Comparison of ENCODE assay signal across 14 cellular contexts in genomic region chr20:49029203-49029602, GRCh38. TPM values are rescaled to one million over a fixed set of nuclear protein-coding genes. Genes with fewer than 3 reads are reported as not detected.
DNase-seq lines count a peak whose midpoint lies in the region; ATAC-seq and TF ChIP-seq lines count a peak whose summit lies in the region.
"Had no signal": no experiment of that assay in that cellular context is flagged by ENCODE, and none has a peak within 500 bp of the region (broad histone marks: within the 10 kb centered on the region; RNA-seq: fewer than 3 reads in every experiment).

No MANE protein-coding gene starts in this region.

- peaks cover 10% of the 10 kb centered on the region for H3K4me1 Mint-ChIP-seq in chondrocyte (ENCODE audit: low read depth)
- no peaks in the 10 kb centered on the region for H3K4me1 Mint-ChIP-seq in CD14-positive monocyte
- H3K4me1 Mint-ChIP-seq in activated CD8-positive, alpha-beta T cell treated with anti-CD3 and anti-CD28 coated beads for 36 hours (ENCODE audit: low read depth) = no peaks in the 10 kb centered on the region
- H3K4me1 Mint-ChIP-seq: IgD-negative memory B cell had no signal

- DNase-seq in AG09309 (ENCODE audit: low read depth) (peak; percentile 70), HS-5 (ENCODE audit: low read depth) (peak; percentile 65), chondrocyte (ENCODE audit: low spot score) (no peak), left lung (no peak), medulla oblongata (ENCODE audit: extremely low spot score) (no peak), CD14-positive monocyte (ENCODE audit: low spot score) (no peak)
- no peak for DNase-seq in activated CD8-positive, alpha-beta T cell treated with anti-CD3 and anti-CD28 coated beads for 36 hours
- DNase-seq: DMS 273 treated with DMSO at 0.1 percent for 48 hours, NCI-H524 treated with DMSO at 0.1 percent for 48 hours, SIG-M5 had no signal

- H3K27ac ChIP-seq in left lung = no peak overlapping the region
- H3K27ac ChIP-seq: A549, BLaER1 had no signal

- H3K27me3 ChIP-seq in left lung = no peaks in the 10 kb centered on the region
- H3K27me3 ChIP-seq: BLaER1 had no signal

- POLR2A ChIA-PET in activated CD8-positive, alpha-beta T cell treated with anti-CD3 and anti-CD28 coated beads for 36 hours (lab: Charles Lee) = no interaction called here

- peak; percentile 7 for ATAC-seq in left lung
- no peak for ATAC-seq in GM21360 (IDR thresholded peaks at IDR 0.05; ENCODE audit: unreplicated experiment)
- ATAC-seq in activated CD8-positive, alpha-beta T cell treated with anti-CD3 and anti-CD28 coated beads for 36 hours = no peak

- no peaks in the 10 kb centered on the region for H3K9me3 ChIP-seq in left lung
- H3K9me3 ChIP-seq: A549, BLaER1 had no signal

- H3K4me3 ChIP-seq in AG09309 (ENCODE audit: control insufficient read depth, low read depth, low read length) = no peak overlapping the region
- H3K4me3 ChIP-seq in left lung = no peak overlapping the region
- H3K4me3 ChIP-seq: A549, BLaER1 had no signal

- CTCF ChIA-PET in activated CD8-positive, alpha-beta T cell treated with anti-CD3 and anti-CD28 coated beads for 36 hours (lab: Charles Lee) = interaction anchor here (0.6 to 1.9 kb wide), 5 partner anchors 9 to 235 kb away, joined by 3 to 4 read pairs (median 4); no protein-coding TSS in a partner anchor

- TF ChIP-seq CTCF in AG09309 (IDR thresholded peaks at IDR 0.05; ENCODE audit: control insufficient read depth, insufficient read depth, low read depth, low read length, missing control alignments) (no peak), chondrocyte (IDR thresholded peaks at IDR 0.05) (no peak), left lung (IDR thresholded peaks at IDR 0.05) (no peak), CD14-positive monocyte (IDR thresholded peaks at IDR 0.05) (no peak)
- TF ChIP-seq CTCF in activated CD8-positive, alpha-beta T cell treated with anti-CD3 and anti-CD28 coated beads for 36 hours (IDR thresholded peaks at IDR 0.05) = no peak

- H3K27ac Mint-ChIP-seq in chondrocyte (ENCODE audit: unreplicated experiment) (peak overlapping the region; percentile 87), CD14-positive monocyte (no peak overlapping the region)
- H3K27ac Mint-ChIP-seq in activated CD8-positive, alpha-beta T cell treated with anti-CD3 and anti-CD28 coated beads for 36 hours = no peak overlapping the region

- no peaks in the 10 kb centered on the region for H3K4me1 ChIP-seq in left lung
- H3K4me1 ChIP-seq: A549, BLaER1 had no signal

- H3K27me3 Mint-ChIP-seq in chondrocyte (ENCODE audit: low read depth) (no peaks in the 10 kb centered on the region), CD14-positive monocyte (ENCODE audit: low read depth in 3 of 3) (peaks cover 0 to 2% (median 0%) of the 10 kb centered on the region in 3 donors)
- no peaks in the 10 kb centered on the region for H3K27me3 Mint-ChIP-seq in activated CD8-positive, alpha-beta T cell treated with anti-CD3 and anti-CD28 coated beads for 36 hours
- H3K27me3 Mint-ChIP-seq: IgD-negative memory B cell had no signal

- no peak overlapping the region for H3K4me3 Mint-ChIP-seq in chondrocyte (ENCODE audit: unreplicated experiment)
- H3K4me3 Mint-ChIP-seq in CD14-positive monocyte = no peak overlapping the region
- H3K4me3 Mint-ChIP-seq in activated CD8-positive, alpha-beta T cell treated with anti-CD3 and anti-CD28 coated beads for 36 hours = no peak overlapping the region
- H3K4me3 Mint-ChIP-seq: IgD-negative memory B cell had no signal

- intact Hi-C loops in left lung (cut with DNase I) (no loop called here), CD14-positive monocyte (cut with micrococcal nuclease) (no loop called here)
- intact Hi-C loops in activated CD8-positive, alpha-beta T cell treated with anti-CD3 and anti-CD28 coated beads for 36 hours (cut with micrococcal nuclease) = no loop called here

- peaks cover 26% of the 10 kb centered on the region for H3K36me3 Mint-ChIP-seq in chondrocyte (ENCODE audit: low read depth)
- H3K36me3 Mint-ChIP-seq in CD14-positive monocyte = peaks cover 59 to 91% of the 10 kb centered on the region in 2 donors
- peaks cover 32% of the 10 kb centered on the region for H3K36me3 Mint-ChIP-seq in activated CD8-positive, alpha-beta T cell treated with anti-CD3 and anti-CD28 coated beads for 36 hours (ENCODE audit: low read depth)

- H3K9me3 Mint-ChIP-seq in chondrocyte (ENCODE audit: low read depth) = no peaks in the 10 kb centered on the region
- H3K9me3 Mint-ChIP-seq in CD14-positive monocyte = no peaks in the 10 kb centered on the region
- no peaks in the 10 kb centered on the region for H3K9me3 Mint-ChIP-seq in activated CD8-positive, alpha-beta T cell treated with anti-CD3 and anti-CD28 coated beads for 36 hours
- H3K9me3 Mint-ChIP-seq: IgD-negative memory B cell had no signal

- peaks cover 0 to 100% of the 10 kb centered on the region in 2 donors for H3K36me3 ChIP-seq in left lung

RNA-seq across cellular contexts. Expression of gene CSE1L, which starts 16.9 kb away (rescaled TPM):
- 39.5 to 59.9 TPM (median 40.7 TPM) in 3 replicates for total RNA-seq in chondrocyte
- total RNA-seq in left lung = 10 to 100 TPM; 41.5 to 60.5 TPM
- polyA plus RNA-seq in CD14-positive monocyte = 10 to 100 TPM; 19.4 to 22.0 TPM
- 100 to 1,000 TPM; 115 TPM for total RNA-seq in activated CD8-positive, alpha-beta T cell treated with anti-CD3 and anti-CD28 coated beads for 36 hours

Comparison
In these comparisons a context has a peak if more than half of its experiments do, and no peak if none do; other contexts are left out.
1. DNase-seq: peak in AG09309 (single experiment) and HS-5 (single experiment); none in chondrocyte (single experiment), left lung (0 of 2), medulla oblongata (single experiment), CD14-positive monocyte (single experiment) and activated CD8-positive, alpha-beta T cell treated with anti-CD3 and anti-CD28 coated beads for 36 hours (single experiment).